16 cellular contexts compared by ENCODE assay signal in the genomic region with DNA sequence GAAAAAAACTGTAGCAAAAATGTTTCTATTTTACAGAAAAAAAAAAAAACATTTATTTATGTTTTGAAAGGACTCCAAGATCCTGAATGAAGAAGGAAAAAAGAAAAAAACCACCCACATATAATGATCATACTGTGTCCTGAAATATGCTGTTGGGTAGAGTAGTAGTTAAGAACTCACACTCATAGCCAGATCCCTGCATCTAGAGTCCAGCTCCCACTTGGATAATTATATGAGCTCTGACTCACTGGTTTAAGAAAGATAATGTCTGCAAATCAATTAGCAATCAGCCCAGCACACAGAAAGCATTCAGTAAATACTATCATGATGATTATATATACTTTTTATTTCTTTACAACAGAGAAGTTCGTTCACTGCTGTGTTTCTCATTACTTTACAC. TPM values are rescaled to one million over a fixed set of nuclear protein-coding genes. Genes with fewer than 3 reads are reported as not detected.
"Had no signal": no experiment of that assay in that cellular context is flagged by ENCODE, and none has a peak within 500 bp of the region (broad histone marks: within the 10 kb centered on the region; RNA-seq: fewer than 3 reads in every experiment).

No MANE protein-coding gene starts in this region.

- H3K27me3 ChIP-seq: cardiac muscle cell, sigmoid colon, tibial artery, uterus had no signal

- H3K9me3 Mint-ChIP-seq: activated CD4-positive, alpha-beta T cell treated with anti-CD3 and anti-CD28 coated beads, Interleukin-2, amount 10 ng/mL, durations not matched to agents 7 days and 5 days; activated T-cell treated with anti-CD3 and anti-CD28 coated beads, Interleukin-2, amount 50 U/mL, for 4 hours; nephron progenitor cell; stimulated activated naive B cell treated with anti-CD40 and anti-IgM and Interleukin-4, amounts not matched to agents 10 μg/mL and 1 μg/mL and 100 μg/mL, for 72 hours; T-helper 1 cell treated with Interleukin-12 subunit alpha and Interleukin-12 subunit beta and Interleukin-4 antibody, amounts not matched to agents 30 μg/mL and 1 μg/mL, for 36 hours had no signal

- H3K4me3 ChIP-seq: cardiac muscle cell, lung, psoas muscle, sigmoid colon, tibial artery, uterus had no signal

- H3K27ac ChIP-seq: cardiac muscle cell, psoas muscle, sigmoid colon, tibial artery, uterus had no signal

- DNase-seq: activated CD4-positive, alpha-beta T cell treated with anti-CD3 and anti-CD28 coated beads, Interleukin-2, amount 10 ng/mL, durations not matched to agents 7 days and 5 days; activated CD8-positive, alpha-beta T cell treated with anti-CD3 and anti-CD28 coated beads, Interleukin-2, amount 10 ng/mL, durations not matched to agents 7 days and 5 days; activated naive CD4-positive, alpha-beta T cell treated with anti-CD3 and anti-CD28 coated beads, Interleukin-2, amount 50 U/mL, for 16 hours; activated T-cell treated with anti-CD3 and anti-CD28 coated beads, Interleukin-2, amount 50 U/mL, for 4 hours; erythroblast; hypothalamus; midbrain; nephron progenitor cell; psoas muscle; sigmoid colon; stimulated activated naive B cell treated with anti-CD40 and anti-IgM and Interleukin-4, amounts not matched to agents 10 μg/mL and 1 μg/mL and 100 μg/mL, for 72 hours; tibial artery; uterus had no signal

- H3K9me3 ChIP-seq: psoas muscle, sigmoid colon, tibial artery, uterus had no signal

- H3K27ac Mint-ChIP-seq: activated CD4-positive, alpha-beta T cell treated with anti-CD3 and anti-CD28 coated beads, Interleukin-2, amount 10 ng/mL, durations not matched to agents 7 days and 5 days; activated CD8-positive, alpha-beta T cell treated with anti-CD3 and anti-CD28 coated beads, Interleukin-2, amount 10 ng/mL, durations not matched to agents 7 days and 5 days; nephron progenitor cell; stimulated activated naive B cell treated with anti-CD40 and anti-IgM and Interleukin-4, amounts not matched to agents 10 μg/mL and 1 μg/mL and 100 μg/mL, for 72 hours; T-helper 1 cell treated with Interleukin-12 subunit alpha and Interleukin-12 subunit beta and Interleukin-4 antibody, amounts not matched to agents 30 μg/mL and 1 μg/mL, for 36 hours had no signal

- ATAC-seq: activated CD8-positive, alpha-beta T cell treated with anti-CD3 and anti-CD28 coated beads, Interleukin-2, amount 10 ng/mL, durations not matched to agents 7 days and 5 days; activated T-cell treated with anti-CD3 and anti-CD28 coated beads, Interleukin-2, amount 50 U/mL, for 4 hours; psoas muscle; stimulated activated naive B cell treated with anti-CD40 and anti-IgM and Interleukin-4, amounts not matched to agents 10 μg/mL and 1 μg/mL and 100 μg/mL, for 72 hours had no signal

- H3K27me3 Mint-ChIP-seq: activated CD4-positive, alpha-beta T cell treated with anti-CD3 and anti-CD28 coated beads, Interleukin-2, amount 10 ng/mL, durations not matched to agents 7 days and 5 days; stimulated activated naive B cell treated with anti-CD40 and anti-IgM and Interleukin-4, amounts not matched to agents 10 μg/mL and 1 μg/mL and 100 μg/mL, for 72 hours had no signal

- H3K4me1 ChIP-seq: psoas muscle, sigmoid colon, tibial artery, uterus had no signal

- H3K4me3 Mint-ChIP-seq: activated CD4-positive, alpha-beta T cell treated with anti-CD3 and anti-CD28 coated beads, Interleukin-2, amount 10 ng/mL, durations not matched to agents 7 days and 5 days; activated CD8-positive, alpha-beta T cell treated with anti-CD3 and anti-CD28 coated beads, Interleukin-2, amount 10 ng/mL, durations not matched to agents 7 days and 5 days; activated T-cell treated with anti-CD3 and anti-CD28 coated beads, Interleukin-2, amount 50 U/mL, for 4 hours; nephron progenitor cell; stimulated activated naive B cell treated with anti-CD40 and anti-IgM and Interleukin-4, amounts not matched to agents 10 μg/mL and 1 μg/mL and 100 μg/mL, for 72 hours; T-helper 1 cell treated with Interleukin-12 subunit alpha and Interleukin-12 subunit beta and Interleukin-4 antibody, amounts not matched to agents 30 μg/mL and 1 μg/mL, for 36 hours had no signal

- H3K36me3 ChIP-seq: cardiac muscle cell, sigmoid colon, tibial artery, uterus had no signal

- H3K4me1 Mint-ChIP-seq: activated CD4-positive, alpha-beta T cell treated with anti-CD3 and anti-CD28 coated beads, Interleukin-2, amount 10 ng/mL, durations not matched to agents 7 days and 5 days; nephron progenitor cell; stimulated activated naive B cell treated with anti-CD40 and anti-IgM and Interleukin-4, amounts not matched to agents 10 μg/mL and 1 μg/mL and 100 μg/mL, for 72 hours had no signal

- H3K36me3 Mint-ChIP-seq: stimulated activated naive B cell treated with anti-CD40 and anti-IgM and Interleukin-4, amounts not matched to agents 10 μg/mL and 1 μg/mL and 100 μg/mL, for 72 hours had no signal

RNA-seq across cellular contexts. Expression of gene MXRA5, which starts 46.7 kb away (rescaled TPM):
- total RNA-seq: activated CD4-positive, alpha-beta T cell treated with anti-CD3 and anti-CD28 coated beads, Interleukin-2, amount 10 ng/mL, durations not matched to agents 7 days and 5 days; activated CD8-positive, alpha-beta T cell treated with anti-CD3 and anti-CD28 coated beads, Interleukin-2, amount 10 ng/mL, durations not matched to agents 7 days and 5 days had no signal
